ENCODE assay signal across 1 cellular context in genomic region chr19:13097331-13098258, GRCh38.
TF ChIP-seq lines count a peak whose summit lies in the region.

No MANE protein-coding gene starts in this region.

TF ChIP-seq in H1, 55 proteins besides CTCF, POLR2A, EP300 and RAD21:
- TF ChIP-seq CEBPB (IDR thresholded peaks at IDR 0.05; ENCODE audit: low read depth, low read length) (no peak), RNF2 (IDR thresholded peaks at IDR 0.05; ENCODE audit: borderline replicate concordance, low read depth, low read length, missing control alignments, poor library complexity, severe bottlenecking) (peak; percentile 12)
